In genomic region chr5:80238778-80239679, GRCh38 we compare ENCODE assay signal across 8 cellular contexts.
DNase-seq lines count a peak whose midpoint lies in the region; ATAC-seq and TF ChIP-seq lines count a peak whose summit lies in the region.

No MANE protein-coding gene starts in this region.

- TF ChIP-seq CTCF in AG10803 (conservative IDR thresholded peaks at IDR 0.05; ENCODE audit: low read length) (no peak), Loucy (conservative IDR thresholded peaks at IDR 0.05; ENCODE audit: low read length) (no peak), tibial artery (IDR thresholded peaks at IDR 0.05) (no peak)

- peaks cover 64% of the 10 kb centered on the region for H4K20me1 ChIP-seq in Loucy (ENCODE audit: insufficient read depth, low read length, poor library complexity, severe bottlenecking)

- H3K4me1 ChIP-seq in Loucy (ENCODE audit: insufficient read depth, low read length, poor library complexity, severe bottlenecking) (peaks cover 42% of the 10 kb centered on the region), tibial artery (peaks cover 0 to 15% (median 5%) of the 10 kb centered on the region in 4 donors)

- H3K27me3 ChIP-seq in Loucy (ENCODE audit: insufficient read depth, low read length, poor library complexity, severe bottlenecking) (no peaks in the 10 kb centered on the region), layer of hippocampus (ENCODE audit: control insufficient read depth, insufficient read depth, low read length) (no peaks in the 10 kb centered on the region), tibial artery (no peaks in the 10 kb centered on the region)

- peaks cover 8% of the 10 kb centered on the region for H3F3A ChIP-seq in Loucy (ENCODE audit: low read depth)

- H3K9me2 ChIP-seq in Loucy (replicated peaks; ENCODE audit: low read depth, low read length), result no peaks in the 10 kb centered on the region

- intact Hi-C loops in tibial artery (cut with DNase I; ENCODE audit: low total_unique reads), result no loop called here

- H3K4me3 ChIP-seq in AG10803 (ENCODE audit: low read length) (no peak overlapping the region), Loucy (ENCODE audit: low read length, poor library complexity, severe bottlenecking) (no peak overlapping the region), tibial artery (no peak overlapping the region)

- H2AFZ ChIP-seq in Loucy (ENCODE audit: low read length), result no peak overlapping the region

- DNase-seq in AG10803 (ENCODE audit: low read depth) (peak; percentile 76), amygdala (lab: John Stamatoyannopoulos, UW) (peak in 55 of 56 donors; percentile 12 to 94 (median 61)), tibial artery (peak; percentile 65 to 68)
- DNase-seq in activated CD8-positive, alpha-beta memory T cell treated with anti-CD3 and anti-CD28 coated beads, Interleukin-2, amount 50 U/mL, for 48 hours, result no peak

- peak overlapping the region; percentile 43 for H3K4me2 ChIP-seq in Loucy (ENCODE audit: low read depth, low read length, poor library complexity, severe bottlenecking)

- H3K36me3 ChIP-seq in Loucy (ENCODE audit: insufficient read depth, low read length), result peaks cover 26% of the 10 kb centered on the region
- H3K36me3 ChIP-seq in tibial artery, result no peaks in the 10 kb centered on the region

- peaks cover 98% of the 10 kb centered on the region for H3K79me2 ChIP-seq in Loucy (ENCODE audit: insufficient read depth, low read length)

- H3K9me3 ChIP-seq in Loucy (ENCODE audit: insufficient read depth, low read depth, low read length) (peaks cover 17% of the 10 kb centered on the region), tibial artery (no peaks in the 10 kb centered on the region)

- no peak for ATAC-seq in HG03457 (IDR thresholded peaks at IDR 0.05; ENCODE audit: unreplicated experiment)
- ATAC-seq in GM21381 (IDR thresholded peaks at IDR 0.05; ENCODE audit: unreplicated experiment), result no peak

- no peak overlapping the region for H3K9ac ChIP-seq in Loucy (ENCODE audit: low read depth, low read length, poor library complexity, severe bottlenecking)

- H3K27ac ChIP-seq in layer of hippocampus (ENCODE audit: low read depth, low read length) (peak overlapping the region; percentile 16), tibial artery (no peak overlapping the region)
